Comparison of ENCODE assay signal across 20 cellular contexts in genomic region chr7:978416-979091, GRCh38. TPM values are rescaled to one million over a fixed set of nuclear protein-coding genes. Genes with fewer than 3 reads are reported as not detected.
A peak's percentile ranks its signal among the peaks of the same experiment; 100 is the strongest.
DNase-seq lines count a peak whose midpoint lies in the region; TF ChIP-seq lines count a peak whose summit lies in the region.
"Had no signal": no experiment of that assay in that cellular context is flagged by ENCODE, and none has a peak within 500 bp of the region (broad histone marks: within the 10 kb centered on the region; RNA-seq: fewer than 3 reads in every experiment).

No MANE protein-coding gene starts in this region.

- TF ChIP-seq POLR2A in adrenal gland (IDR thresholded peaks at IDR 0.05) (no peak), spleen (IDR thresholded peaks at IDR 0.05) (no peak)

- CTCF ChIA-PET in Caco-2 (lab: Charles Lee), result interaction anchor here (0.7 to 2.4 kb wide), 5 partner anchors 13 to 107 kb away, joined by 3 to 33 read pairs (median 4); no protein-coding TSS in a partner anchor

- H3K27ac ChIP-seq in adrenal gland (peak overlapping the region in 4 of 5 donors; percentile 86 to 99 (median 94)), layer of hippocampus (ENCODE audit: low read depth, low read length) (peak overlapping the region; percentile 97), spleen (peak overlapping the region in 1 of 8 donors; percentile 58)
- H3K27ac ChIP-seq: SJCRH30 had no signal

- peak overlapping the region; percentile 88 for H3K27ac Mint-ChIP-seq in Caco-2 (ENCODE audit: unreplicated experiment)
- H3K27ac Mint-ChIP-seq: CD4-positive, alpha-beta T cell; HFFc6 had no signal

- intact Hi-C loops in Caco-2 (cut with micrococcal nuclease; ENCODE audit: unreplicated experiment), result loop anchor here (5.0 kb wide), 3 partner anchors 64 to 204 kb away; partner anchors contain the start of gene GPR146
- intact Hi-C loops in adrenal gland (cut with DNase I), result no loop called here
- intact Hi-C loops in spleen (cut with DNase I; ENCODE audit: low total_unique reads), result no loop called here

- H3K4me3 ChIP-seq in Caco-2 (ENCODE audit: low read depth, low read length), result no peak overlapping the region
- no peak overlapping the region for H3K4me3 ChIP-seq in adrenal gland
- H3K4me3 ChIP-seq in spleen, result no peak overlapping the region
- H3K4me3 ChIP-seq: A549, SJCRH30 had no signal

- H3K36me3 Mint-ChIP-seq in Caco-2 (ENCODE audit: insufficient read depth, unreplicated experiment), result peaks cover 22% of the 10 kb centered on the region

- H3K9me3 Mint-ChIP-seq in Caco-2 (ENCODE audit: unreplicated experiment), result no peaks in the 10 kb centered on the region
- H3K9me3 Mint-ChIP-seq: CD4-positive, alpha-beta T cell; HFFc6 had no signal

- 70 to 90% (median 84%) methylated on average over 16 to 24 of the region's 24 CpGs for WGBS in adrenal gland, 4 donors
- 89 to 93% (median 90%) methylated on average over 19 to 24 of the region's 24 CpGs for WGBS in spleen, 5 donors

- DNase-seq in Caco-2 (no peak), adrenal gland (no peak), spleen (peak; percentile 75), NOMO-1 (lab: John Stamatoyannopoulos, UW; ENCODE audit: unreplicated experiment in 2 of 2) (no peak), RKO (ENCODE audit: low spot score) (no peak), anterior cingulate cortex (lab: John Stamatoyannopoulos, UW) (no peak)
- DNase-seq: AML-193; CD4-positive, alpha-beta T cell; DMS79 treated with DMSO at 0.1 percent for 48 hours; GDM1; GOT3; HFFc6; NCI-H1417 treated with DMSO at 0.1 percent for 48 hours; NCI-H2029 treated with DMSO at 0.1 percent for 48 hours; NCI-H510A treated with DMSO at 0.1 percent for 48 hours; RPMI8226 had no signal

- TSS peak; percentile 69 for BruUV-seq in Caco-2 (replicated peaks; lab: Mats Ljungman, UMichigan)

- H3K9me3 ChIP-seq in Caco-2 (no peaks in the 10 kb centered on the region), adrenal gland (replicated peaks in 1 of 3) (no peaks in the 10 kb centered on the region), spleen (no peaks in the 10 kb centered on the region)
- H3K9me3 ChIP-seq: A549, SJCRH30 had no signal

- POLR2A ChIA-PET in Caco-2 (lab: Charles Lee), result interaction anchor here (0.5 to 1.6 kb wide), 2 partner anchors 33 to 236 kb away, joined by 6 read pairs; no protein-coding TSS in a partner anchor

- peaks cover 11% of the 10 kb centered on the region for H3K4me1 Mint-ChIP-seq in Caco-2 (ENCODE audit: low read depth, unreplicated experiment)

- no peaks in the 10 kb centered on the region for H3K27me3 Mint-ChIP-seq in Caco-2 (ENCODE audit: insufficient read depth, unreplicated experiment)
- H3K27me3 Mint-ChIP-seq: CD4-positive, alpha-beta T cell had no signal

- H3K36me3 ChIP-seq in Caco-2 (ENCODE audit: control insufficient read depth, insufficient read depth, low read length), result no peaks in the 10 kb centered on the region
- no peaks in the 10 kb centered on the region for H3K36me3 ChIP-seq in adrenal gland (replicated peaks in 1 of 2)
- peaks cover 0 to under 1% (median 0%) of the 10 kb centered on the region in 6 donors for H3K36me3 ChIP-seq in spleen

- TF ChIP-seq CTCF in Caco-2 (IDR thresholded peaks at IDR 0.05; ENCODE audit: insufficient read depth in 1 of 2, low read depth in 1 of 2, low read length in 1 of 2, severe bottlenecking in 1 of 2, unreplicated experiment in 1 of 2) (no peak), adrenal gland (IDR thresholded peaks at IDR 0.05) (no peak), spleen (IDR thresholded peaks at IDR 0.05 in 8 of 11, conservative IDR thresholded peaks at IDR 0.05 in 3 of 11) (no peak)

- no peaks in the 10 kb centered on the region for H3K27me3 ChIP-seq in Caco-2 (replicated peaks; ENCODE audit: control insufficient read depth, insufficient read depth, low read length)
- H3K27me3 ChIP-seq in adrenal gland, result no peaks in the 10 kb centered on the region
- H3K27me3 ChIP-seq in layer of hippocampus (ENCODE audit: control insufficient read depth, insufficient read depth, low read length), result no peaks in the 10 kb centered on the region
- peaks cover 0 to 14% (median 0%) of the 10 kb centered on the region in 7 donors for H3K27me3 ChIP-seq in spleen (replicated peaks in 1 of 7)

- H3K4me1 ChIP-seq in Caco-2 (peaks cover 65% of the 10 kb centered on the region), adrenal gland (replicated peaks in 1 of 2) (peaks cover 37 to 38% of the 10 kb centered on the region in 2 donors), spleen (peaks cover 8 to 28% (median 17%) of the 10 kb centered on the region in 6 donors)

- H3K4me3 Mint-ChIP-seq in Caco-2 (ENCODE audit: unreplicated experiment), result peak overlapping the region; percentile 88
- H3K4me3 Mint-ChIP-seq: HFFc6 had no signal

RNA-seq across cellular contexts. Expression of gene COX19, which starts 3.2 kb away (rescaled TPM):
- total RNA-seq in Caco-2 (2022), result 24.8 and 25.6 TPM in 2 replicates
- total RNA-seq in adrenal gland, result 10 to 100 TPM in 7 of 8 donors, 1 to 10 TPM in 1; 9.1 to 32.4 (median 18.9) TPM
- 10 to 100 TPM; 12.3 to 28.6 (median 14.0) TPM for polyA plus RNA-seq in adrenal gland
- total RNA-seq in spleen, result 10 to 100 TPM; 12.4 to 29.1 (median 18.9) TPM
- polyA plus RNA-seq in spleen, result 1 to 10 TPM; 7.1 to 8.9 (median 7.2) TPM

RNA-seq across cellular contexts. Expression of gene CYP2W1, which starts 4.4 kb away (rescaled TPM):
- total RNA-seq in Caco-2 (2022), result 24.0 and 25.1 TPM in 2 replicates
- total RNA-seq in adrenal gland, result 10 to 100 TPM in 7 of 8 donors, 1 to 10 TPM in 1; 5.4 to 71.0 (median 42.0) TPM
- polyA plus RNA-seq in adrenal gland, result 10 to 100 TPM in 2 of 3 donors, under 1 TPM in 1; 0.70 to 63.7 (median 41.0) TPM
- 1 to 10 TPM in 1 of 7 donors, under 1 TPM in 4, not detected in 2; 0.13 to 1.2 (median 0.51) TPM for total RNA-seq in spleen
- polyA plus RNA-seq in spleen, result under 1 TPM; 0.05 to 0.80 (median 0.28) TPM
- total RNA-seq: CD4-positive, alpha-beta T cell; LHCN-M2; SJCRH30 had no signal
- polyA plus RNA-seq: A549 had no signal

RNA-seq across cellular contexts. Expression of gene ADAP1, which starts 24.1 kb away (rescaled TPM):
- total RNA-seq in Caco-2 (2022) (65.6 and 77.6 TPM in 2 replicates), adrenal gland (10 to 100 TPM in 5 of 8 donors, 1 to 10 TPM in 3; 5.6 to 60.2 (median 12.8) TPM), spleen (10 to 100 TPM; 18.1 to 35.4 (median 25.7) TPM)
- polyA plus RNA-seq in adrenal gland (10 to 100 TPM in 1 of 3 donors, 1 to 10 TPM in 1, under 1 TPM in 1; 0.29 to 40.5 (median 7.1) TPM), spleen (10 to 100 TPM in 2 of 3 donors, 1 to 10 TPM in 1; 8.7 to 38.6 (median 12.8) TPM)
